In the genomic region with DNA sequence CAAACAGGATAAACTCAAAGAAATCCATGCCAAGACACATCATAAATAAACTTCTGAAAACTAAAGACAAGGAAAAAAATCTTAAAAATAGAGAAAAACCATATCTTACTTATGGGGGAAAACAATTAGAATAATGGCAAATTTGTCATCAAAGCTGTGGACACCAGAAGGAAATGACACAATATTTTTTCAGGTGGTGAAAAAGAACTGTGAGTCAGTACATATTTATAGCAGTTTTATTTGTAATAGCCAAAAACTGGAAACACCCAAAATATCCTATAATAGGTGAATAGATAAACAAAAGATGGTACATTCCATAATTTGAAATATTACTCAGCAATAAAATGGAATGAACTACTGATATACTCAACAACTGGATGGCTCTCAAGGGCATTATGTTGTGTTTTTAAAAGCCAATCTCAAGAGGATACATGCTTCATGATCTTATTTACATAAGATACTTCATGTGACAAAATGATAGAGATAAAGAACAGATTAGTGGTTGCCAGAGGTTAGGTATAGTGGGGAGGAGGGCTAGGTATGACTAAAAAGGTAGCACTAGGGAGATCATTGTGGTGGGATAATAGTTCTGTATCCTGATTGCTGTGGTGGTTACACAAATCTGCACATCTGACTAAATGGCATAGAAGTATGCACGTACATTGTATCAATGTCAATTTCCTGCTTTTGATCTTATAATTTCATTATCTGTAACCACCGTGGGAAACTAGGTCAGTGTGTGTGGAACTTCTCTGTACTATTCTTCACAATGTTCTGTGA, we compare ENCODE assay signal across 16 cellular contexts.
DNase-seq lines count a peak whose midpoint lies in the region; ATAC-seq and TF ChIP-seq lines count a peak whose summit lies in the region.
"Had no signal": no experiment of that assay in that cellular context is flagged by ENCODE, and none has a peak within 500 bp of the region (broad histone marks: within the 10 kb centered on the region; RNA-seq: fewer than 3 reads in every experiment).

No MANE protein-coding gene starts in this region.

- H3K4me1 Mint-ChIP-seq in activated CD8-positive, alpha-beta T cell treated with anti-CD3 and anti-CD28 coated beads for 36 hours (ENCODE audit: low read depth) = peaks cover 8% of the 10 kb centered on the region
- peaks cover 3% of the 10 kb centered on the region for H3K4me1 Mint-ChIP-seq in activated CD8-positive, alpha-beta T cell treated with anti-CD3 and anti-CD28 coated beads, Interleukin-2, amount 10 ng/mL, durations not matched to agents 7 days and 5 days (ENCODE audit: low read depth)
- H3K4me1 Mint-ChIP-seq in CD4-positive, alpha-beta memory T cell = peaks cover 7 to 15% (median 10%) of the 10 kb centered on the region in 4 donors
- peaks cover 8% of the 10 kb centered on the region for H3K4me1 Mint-ChIP-seq in T-helper 17 cell
- peaks cover 0 to 17% (median 6%) of the 10 kb centered on the region in 7 donors for H3K4me1 Mint-ChIP-seq in naive thymus-derived CD4-positive, alpha-beta T cell

- no peaks in the 10 kb centered on the region for H3K36me3 ChIP-seq in CD4-positive, alpha-beta memory T cell (ENCODE audit: insufficient read depth, low read length)
- H3K36me3 ChIP-seq in naive thymus-derived CD4-positive, alpha-beta T cell (ENCODE audit: control insufficient read depth in 2 of 3, insufficient read depth in 3 of 3, low read length in 3 of 3) = no peaks in the 10 kb centered on the region
- no peaks in the 10 kb centered on the region for H3K36me3 ChIP-seq in stomach

- ATAC-seq in activated CD8-positive, alpha-beta T cell treated with anti-CD3 and anti-CD28 coated beads for 36 hours = peak; percentile 34
- no peak for ATAC-seq in activated CD8-positive, alpha-beta T cell treated with anti-CD3 and anti-CD28 coated beads, Interleukin-2, amount 10 ng/mL, durations not matched to agents 7 days and 5 days
- ATAC-seq in T-helper 17 cell = peak; percentile 95
- peak; percentile 46 for ATAC-seq in naive thymus-derived CD4-positive, alpha-beta T cell
- no peak for ATAC-seq in GM21515 (IDR thresholded peaks at IDR 0.05; ENCODE audit: unreplicated experiment)
- ATAC-seq: Right ventricle myocardium inferior had no signal

- H3K27me3 Mint-ChIP-seq in activated CD8-positive, alpha-beta T cell treated with anti-CD3 and anti-CD28 coated beads for 36 hours = no peaks in the 10 kb centered on the region
- no peaks in the 10 kb centered on the region for H3K27me3 Mint-ChIP-seq in activated CD8-positive, alpha-beta T cell treated with anti-CD3 and anti-CD28 coated beads, Interleukin-2, amount 10 ng/mL, durations not matched to agents 7 days and 5 days (ENCODE audit: low read depth)
- H3K27me3 Mint-ChIP-seq in CD4-positive, alpha-beta memory T cell = no peaks in the 10 kb centered on the region
- no peaks in the 10 kb centered on the region for H3K27me3 Mint-ChIP-seq in T-helper 17 cell
- no peaks in the 10 kb centered on the region for H3K27me3 Mint-ChIP-seq in naive thymus-derived CD4-positive, alpha-beta T cell

- H3K36me3 Mint-ChIP-seq in activated CD8-positive, alpha-beta T cell treated with anti-CD3 and anti-CD28 coated beads for 36 hours (ENCODE audit: low read depth) = peaks cover 2% of the 10 kb centered on the region
- H3K36me3 Mint-ChIP-seq in activated CD8-positive, alpha-beta T cell treated with anti-CD3 and anti-CD28 coated beads, Interleukin-2, amount 10 ng/mL, durations not matched to agents 7 days and 5 days (ENCODE audit: low read depth) = no peaks in the 10 kb centered on the region
- peaks cover 0 to 6% of the 10 kb centered on the region in 2 donors for H3K36me3 Mint-ChIP-seq in CD4-positive, alpha-beta memory T cell
- H3K36me3 Mint-ChIP-seq in T-helper 17 cell (ENCODE audit: low read depth) = no peaks in the 10 kb centered on the region
- H3K36me3 Mint-ChIP-seq in naive thymus-derived CD4-positive, alpha-beta T cell = peaks cover 0 to 12% (median 2%) of the 10 kb centered on the region in 5 donors

- no peak for DNase-seq in activated CD8-positive, alpha-beta T cell treated with anti-CD3 and anti-CD28 coated beads for 36 hours
- no peak for DNase-seq in activated CD8-positive, alpha-beta T cell treated with anti-CD3 and anti-CD28 coated beads, Interleukin-2, amount 10 ng/mL, durations not matched to agents 7 days and 5 days
- peak; percentile 16 to 60 (median 43) for DNase-seq in CD4-positive, alpha-beta memory T cell
- DNase-seq in T-helper 17 cell (no peak), RPMI8226 (no peak), stomach (no peak)
- peak in 1 of 9 donors; percentile 1 for DNase-seq in naive thymus-derived CD4-positive, alpha-beta T cell
- DNase-seq: DMS153, H9, NCI-H1436, NCI-H2107, NCI-H446, NCI-H748 treated with DMSO at 0.1 percent for 48 hours had no signal

- no peak for TF ChIP-seq EP300 in stomach (IDR thresholded peaks at IDR 0.05)

- POLR2A ChIA-PET in activated CD8-positive, alpha-beta T cell treated with anti-CD3 and anti-CD28 coated beads for 36 hours (lab: Charles Lee) = no interaction called here
- POLR2A ChIA-PET in activated CD8-positive, alpha-beta T cell treated with anti-CD3 and anti-CD28 coated beads, Interleukin-2, amount 10 ng/mL, durations not matched to agents 7 days and 5 days (lab: Charles Lee) = no interaction called here
- POLR2A ChIA-PET in CD4-positive, alpha-beta memory T cell (lab: Charles Lee; ENCODE audit: partially characterized antibody) = no interaction called here
- POLR2A ChIA-PET in naive thymus-derived CD4-positive, alpha-beta T cell (lab: Charles Lee) = no interaction called here

- H3K4me1 ChIP-seq in CD4-positive, alpha-beta memory T cell (ENCODE audit: insufficient read depth, low read length) = peaks cover 7% of the 10 kb centered on the region
- H3K4me1 ChIP-seq in naive thymus-derived CD4-positive, alpha-beta T cell (ENCODE audit: control insufficient read depth in 2 of 2, insufficient read depth in 2 of 2, low read length in 2 of 2) = peaks cover 0 to 6% of the 10 kb centered on the region in 2 donors
- no peaks in the 10 kb centered on the region for H3K4me1 ChIP-seq in stomach

- no peak overlapping the region for H3K4me3 Mint-ChIP-seq in activated CD8-positive, alpha-beta T cell treated with anti-CD3 and anti-CD28 coated beads for 36 hours
- no peak overlapping the region for H3K4me3 Mint-ChIP-seq in activated CD8-positive, alpha-beta T cell treated with anti-CD3 and anti-CD28 coated beads, Interleukin-2, amount 10 ng/mL, durations not matched to agents 7 days and 5 days
- peak overlapping the region in 1 of 8 donors; percentile 36 for H3K4me3 Mint-ChIP-seq in CD4-positive, alpha-beta memory T cell
- H3K4me3 Mint-ChIP-seq in T-helper 17 cell = no peak overlapping the region
- H3K4me3 Mint-ChIP-seq in naive thymus-derived CD4-positive, alpha-beta T cell = peak overlapping the region in 1 of 10 donors; percentile 47
- H3K4me3 Mint-ChIP-seq: H9 had no signal

- no peak overlapping the region for H3K27ac ChIP-seq in CD4-positive, alpha-beta memory T cell (ENCODE audit: low read depth, low read length)
- H3K27ac ChIP-seq in naive thymus-derived CD4-positive, alpha-beta T cell (ENCODE audit: low read depth, low read length) = no peak overlapping the region
- no peak overlapping the region for H3K27ac ChIP-seq in stomach
- H3K27ac ChIP-seq: SK-N-MC had no signal

- no peaks in the 10 kb centered on the region for H3K27me3 ChIP-seq in CD4-positive, alpha-beta memory T cell (ENCODE audit: insufficient read depth, low read length)
- H3K27me3 ChIP-seq in naive thymus-derived CD4-positive, alpha-beta T cell (ENCODE audit: control insufficient read depth in 2 of 2, insufficient read depth in 2 of 2, low read length in 2 of 2) = no peaks in the 10 kb centered on the region
- no peaks in the 10 kb centered on the region for H3K27me3 ChIP-seq in stomach

- no peak overlapping the region for H3K4me3 ChIP-seq in CD4-positive, alpha-beta memory T cell (ENCODE audit: low read length in 2 of 2)
- no peak overlapping the region for H3K4me3 ChIP-seq in naive thymus-derived CD4-positive, alpha-beta T cell (ENCODE audit: low read length)
- no peak overlapping the region for H3K4me3 ChIP-seq in stomach
- H3K4me3 ChIP-seq: SK-N-MC had no signal

- WGBS in stomach, 5 donors = 30 to 55% (median 36%) methylated on average over 2 of the region's 2 CpGs

- peaks cover 8% of the 10 kb centered on the region for H3K9me3 Mint-ChIP-seq in activated CD8-positive, alpha-beta T cell treated with anti-CD3 and anti-CD28 coated beads for 36 hours
- peaks cover 4% of the 10 kb centered on the region for H3K9me3 Mint-ChIP-seq in activated CD8-positive, alpha-beta T cell treated with anti-CD3 and anti-CD28 coated beads, Interleukin-2, amount 10 ng/mL, durations not matched to agents 7 days and 5 days (ENCODE audit: insufficient read depth)
- H3K9me3 Mint-ChIP-seq in CD4-positive, alpha-beta memory T cell = peaks cover 0 to 11% (median 7%) of the 10 kb centered on the region in 8 donors
- H3K9me3 Mint-ChIP-seq in naive thymus-derived CD4-positive, alpha-beta T cell = peaks cover 0 to 16% (median 6%) of the 10 kb centered on the region in 11 donors

- no peak for TF ChIP-seq CTCF in activated CD8-positive, alpha-beta T cell treated with anti-CD3 and anti-CD28 coated beads for 36 hours (IDR thresholded peaks at IDR 0.05)
- no peak for TF ChIP-seq CTCF in stomach (IDR thresholded peaks at IDR 0.05)

- no peaks in the 10 kb centered on the region for H3K9me3 ChIP-seq in CD4-positive, alpha-beta memory T cell (ENCODE audit: control insufficient read depth in 1 of 2, low read length in 2 of 2)
- H3K9me3 ChIP-seq in T-helper 17 cell (ENCODE audit: control insufficient read depth, low read length, poor library complexity, severe bottlenecking) (no peaks in the 10 kb centered on the region), stomach (peaks cover 0 to 6% (median 2%) of the 10 kb centered on the region in 4 donors)
- no peaks in the 10 kb centered on the region for H3K9me3 ChIP-seq in naive thymus-derived CD4-positive, alpha-beta T cell (ENCODE audit: control insufficient read depth in 2 of 3, low read length in 3 of 3)

- H3K27ac Mint-ChIP-seq in activated CD8-positive, alpha-beta T cell treated with anti-CD3 and anti-CD28 coated beads for 36 hours = no peak overlapping the region
- no peak overlapping the region for H3K27ac Mint-ChIP-seq in activated CD8-positive, alpha-beta T cell treated with anti-CD3 and anti-CD28 coated beads, Interleukin-2, amount 10 ng/mL, durations not matched to agents 7 days and 5 days
- peak overlapping the region in 4 of 7 donors; percentile 1 to 78 (median 4) for H3K27ac Mint-ChIP-seq in CD4-positive, alpha-beta memory T cell
- H3K27ac Mint-ChIP-seq in T-helper 17 cell = peak overlapping the region; percentile 73
- no peak overlapping the region for H3K27ac Mint-ChIP-seq in naive thymus-derived CD4-positive, alpha-beta T cell
- H3K27ac Mint-ChIP-seq: H9 had no signal

- CTCF ChIA-PET in activated CD8-positive, alpha-beta T cell treated with anti-CD3 and anti-CD28 coated beads for 36 hours (lab: Charles Lee) = no interaction called here
- CTCF ChIA-PET in activated CD8-positive, alpha-beta T cell treated with anti-CD3 and anti-CD28 coated beads, Interleukin-2, amount 10 ng/mL, durations not matched to agents 7 days and 5 days (lab: Charles Lee) = no interaction called here
- CTCF ChIA-PET in CD4-positive, alpha-beta memory T cell (lab: Charles Lee; ENCODE audit: partially characterized antibody) = no interaction called here
- CTCF ChIA-PET in naive thymus-derived CD4-positive, alpha-beta T cell (lab: Charles Lee) = no interaction called here

- TF ChIP-seq POLR2A in stomach (IDR thresholded peaks at IDR 0.05) = no peak

- intact Hi-C loops in activated CD8-positive, alpha-beta T cell treated with anti-CD3 and anti-CD28 coated beads for 36 hours (cut with micrococcal nuclease) = no loop called here
- intact Hi-C loops in CD4-positive, alpha-beta memory T cell (cut with micrococcal nuclease) = no loop called here
- intact Hi-C loops in naive thymus-derived CD4-positive, alpha-beta T cell (cut with micrococcal nuclease) = no loop called here
- intact Hi-C loops in stomach (cut with DNase I; ENCODE audit: low total_unique reads) = no loop called here

Comparison
In these comparisons a context has a peak if more than half of its experiments do, and no peak if none do; other contexts are left out.
1. ATAC-seq: peak in activated CD8-positive, alpha-beta T cell treated with anti-CD3 and anti-CD28 coated beads for 36 hours (single experiment), T-helper 17 cell (single experiment) and naive thymus-derived CD4-positive, alpha-beta T cell (single experiment); none in activated CD8-positive, alpha-beta T cell treated with anti-CD3 and anti-CD28 coated beads, Interleukin-2, amount 10 ng/mL, durations not matched to agents 7 days and 5 days (single experiment) and GM21515 (single experiment).
2. DNase-seq: peak in CD4-positive, alpha-beta memory T cell (5 of 5); none in activated CD8-positive, alpha-beta T cell treated with anti-CD3 and anti-CD28 coated beads for 36 hours (single experiment), activated CD8-positive, alpha-beta T cell treated with anti-CD3 and anti-CD28 coated beads, Interleukin-2, amount 10 ng/mL, durations not matched to agents 7 days and 5 days (single experiment), T-helper 17 cell (0 of 3), RPMI8226 (single experiment) and stomach (single experiment).
3. H3K27ac Mint-ChIP-seq: peak in CD4-positive, alpha-beta memory T cell (4 of 7) and T-helper 17 cell (single experiment); none in activated CD8-positive, alpha-beta T cell treated with anti-CD3 and anti-CD28 coated beads for 36 hours (single experiment), activated CD8-positive, alpha-beta T cell treated with anti-CD3 and anti-CD28 coated beads, Interleukin-2, amount 10 ng/mL, durations not matched to agents 7 days and 5 days (single experiment) and naive thymus-derived CD4-positive, alpha-beta T cell (0 of 9).